ENCODE assay signal across 1 cellular context in the genomic region with DNA sequence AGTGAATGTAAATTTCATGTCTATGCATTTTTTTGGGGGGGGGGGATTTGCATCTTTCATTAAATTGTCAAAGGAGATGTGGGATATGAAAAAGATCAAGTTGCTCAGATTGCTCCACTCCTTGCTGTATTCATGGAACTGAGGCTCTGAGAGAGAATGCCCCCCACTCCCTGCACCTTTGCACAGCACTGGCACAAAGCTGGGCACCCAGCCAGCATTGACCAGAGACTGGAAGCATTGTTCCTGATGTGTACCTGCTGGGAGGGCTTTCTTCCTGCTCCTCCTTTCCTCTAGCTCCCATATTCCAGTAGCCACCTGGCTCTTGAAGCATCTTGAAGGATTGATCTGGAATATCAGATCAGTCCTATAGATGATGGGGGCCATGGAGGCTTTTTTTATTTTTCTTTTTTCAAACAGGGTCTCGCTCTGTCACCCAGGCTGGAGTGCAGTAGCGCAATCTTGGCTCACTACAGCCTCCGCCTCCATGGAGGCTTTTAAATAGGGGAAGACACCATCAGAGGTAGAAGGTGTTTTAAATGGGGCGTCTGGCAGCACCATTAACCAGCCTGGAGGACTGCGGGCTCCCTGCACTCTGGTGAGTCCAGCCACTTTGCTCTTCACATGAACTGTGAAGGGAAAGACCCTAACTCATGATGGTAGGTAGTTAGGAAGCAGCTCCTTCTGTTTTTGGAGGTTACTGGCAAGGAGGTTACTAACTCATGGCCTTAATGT.
TF ChIP-seq lines count a peak whose summit lies in the region.

No MANE protein-coding gene starts in this region.

TF ChIP-seq in WTC11, 78 proteins besides CTCF, POLR2A, EP300 and RAD21 (continued from another document):
- TF ChIP-seq, protein P1, sequence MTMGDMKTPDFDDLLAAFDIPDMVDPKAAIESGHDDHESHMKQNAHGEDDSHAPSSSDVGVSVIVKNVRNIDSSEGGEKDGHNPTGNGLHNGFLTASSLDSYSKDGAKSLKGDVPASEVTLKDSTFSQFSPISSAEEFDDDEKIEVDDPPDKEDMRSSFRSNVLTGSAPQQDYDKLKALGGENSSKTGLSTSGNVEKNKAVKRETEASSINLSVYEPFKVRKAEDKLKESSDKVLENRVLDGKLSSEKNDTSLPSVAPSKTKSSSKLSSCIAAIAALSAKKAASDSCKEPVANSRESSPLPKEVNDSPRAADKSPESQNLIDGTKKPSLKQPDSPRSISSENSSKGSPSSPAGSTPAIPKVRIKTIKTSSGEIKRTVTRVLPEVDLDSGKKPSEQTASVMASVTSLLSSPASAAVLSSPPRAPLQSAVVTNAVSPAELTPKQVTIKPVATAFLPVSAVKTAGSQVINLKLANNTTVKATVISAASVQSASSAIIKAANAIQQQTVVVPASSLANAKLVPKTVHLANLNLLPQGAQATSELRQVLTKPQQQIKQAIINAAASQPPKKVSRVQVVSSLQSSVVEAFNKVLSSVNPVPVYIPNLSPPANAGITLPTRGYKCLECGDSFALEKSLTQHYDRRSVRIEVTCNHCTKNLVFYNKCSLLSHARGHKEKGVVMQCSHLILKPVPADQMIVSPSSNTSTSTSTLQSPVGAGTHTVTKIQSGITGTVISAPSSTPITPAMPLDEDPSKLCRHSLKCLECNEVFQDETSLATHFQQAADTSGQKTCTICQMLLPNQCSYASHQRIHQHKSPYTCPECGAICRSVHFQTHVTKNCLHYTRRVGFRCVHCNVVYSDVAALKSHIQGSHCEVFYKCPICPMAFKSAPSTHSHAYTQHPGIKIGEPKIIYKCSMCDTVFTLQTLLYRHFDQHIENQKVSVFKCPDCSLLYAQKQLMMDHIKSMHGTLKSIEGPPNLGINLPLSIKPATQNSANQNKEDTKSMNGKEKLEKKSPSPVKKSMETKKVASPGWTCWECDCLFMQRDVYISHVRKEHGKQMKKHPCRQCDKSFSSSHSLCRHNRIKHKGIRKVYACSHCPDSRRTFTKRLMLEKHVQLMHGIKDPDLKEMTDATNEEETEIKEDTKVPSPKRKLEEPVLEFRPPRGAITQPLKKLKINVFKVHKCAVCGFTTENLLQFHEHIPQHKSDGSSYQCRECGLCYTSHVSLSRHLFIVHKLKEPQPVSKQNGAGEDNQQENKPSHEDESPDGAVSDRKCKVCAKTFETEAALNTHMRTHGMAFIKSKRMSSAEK (CRISPR knock-in tag; IDR thresholded peaks at IDR 0.05; ENCODE audit: borderline replicate concordance), result no peak
- TF ChIP-seq ZNF121 (CRISPR knock-in tag; IDR thresholded peaks at IDR 0.05) (no peak), ZNF219 (CRISPR knock-in tag; IDR thresholded peaks at IDR 0.05; ENCODE audit: borderline replicate concordance) (no peak), ZNF423 (CRISPR knock-in tag; IDR thresholded peaks at IDR 0.05) (no peak), NR3C1 (CRISPR knock-in tag; conservative IDR thresholded peaks at IDR 0.05; ENCODE audit: low read depth) (no peak), IRF2 (CRISPR knock-in tag; IDR thresholded peaks at IDR 0.05; ENCODE audit: borderline replicate concordance, low read depth) (no peak)
- TF ChIP-seq, protein P2, sequence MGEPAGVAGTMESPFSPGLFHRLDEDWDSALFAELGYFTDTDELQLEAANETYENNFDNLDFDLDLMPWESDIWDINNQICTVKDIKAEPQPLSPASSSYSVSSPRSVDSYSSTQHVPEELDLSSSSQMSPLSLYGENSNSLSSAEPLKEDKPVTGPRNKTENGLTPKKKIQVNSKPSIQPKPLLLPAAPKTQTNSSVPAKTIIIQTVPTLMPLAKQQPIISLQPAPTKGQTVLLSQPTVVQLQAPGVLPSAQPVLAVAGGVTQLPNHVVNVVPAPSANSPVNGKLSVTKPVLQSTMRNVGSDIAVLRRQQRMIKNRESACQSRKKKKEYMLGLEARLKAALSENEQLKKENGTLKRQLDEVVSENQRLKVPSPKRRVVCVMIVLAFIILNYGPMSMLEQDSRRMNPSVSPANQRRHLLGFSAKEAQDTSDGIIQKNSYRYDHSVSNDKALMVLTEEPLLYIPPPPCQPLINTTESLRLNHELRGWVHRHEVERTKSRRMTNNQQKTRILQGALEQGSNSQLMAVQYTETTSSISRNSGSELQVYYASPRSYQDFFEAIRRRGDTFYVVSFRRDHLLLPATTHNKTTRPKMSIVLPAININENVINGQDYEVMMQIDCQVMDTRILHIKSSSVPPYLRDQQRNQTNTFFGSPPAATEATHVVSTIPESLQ (CRISPR knock-in tag; IDR thresholded peaks at IDR 0.05), result no peak
- TF ChIP-seq, protein P3, sequence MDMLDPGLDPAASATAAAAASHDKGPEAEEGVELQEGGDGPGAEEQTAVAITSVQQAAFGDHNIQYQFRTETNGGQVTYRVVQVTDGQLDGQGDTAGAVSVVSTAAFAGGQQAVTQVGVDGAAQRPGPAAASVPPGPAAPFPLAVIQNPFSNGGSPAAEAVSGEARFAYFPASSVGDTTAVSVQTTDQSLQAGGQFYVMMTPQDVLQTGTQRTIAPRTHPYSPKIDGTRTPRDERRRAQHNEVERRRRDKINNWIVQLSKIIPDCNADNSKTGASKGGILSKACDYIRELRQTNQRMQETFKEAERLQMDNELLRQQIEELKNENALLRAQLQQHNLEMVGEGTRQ (CRISPR knock-in tag; IDR thresholded peaks at IDR 0.05), result no peak
- TF ChIP-seq, protein P4, sequence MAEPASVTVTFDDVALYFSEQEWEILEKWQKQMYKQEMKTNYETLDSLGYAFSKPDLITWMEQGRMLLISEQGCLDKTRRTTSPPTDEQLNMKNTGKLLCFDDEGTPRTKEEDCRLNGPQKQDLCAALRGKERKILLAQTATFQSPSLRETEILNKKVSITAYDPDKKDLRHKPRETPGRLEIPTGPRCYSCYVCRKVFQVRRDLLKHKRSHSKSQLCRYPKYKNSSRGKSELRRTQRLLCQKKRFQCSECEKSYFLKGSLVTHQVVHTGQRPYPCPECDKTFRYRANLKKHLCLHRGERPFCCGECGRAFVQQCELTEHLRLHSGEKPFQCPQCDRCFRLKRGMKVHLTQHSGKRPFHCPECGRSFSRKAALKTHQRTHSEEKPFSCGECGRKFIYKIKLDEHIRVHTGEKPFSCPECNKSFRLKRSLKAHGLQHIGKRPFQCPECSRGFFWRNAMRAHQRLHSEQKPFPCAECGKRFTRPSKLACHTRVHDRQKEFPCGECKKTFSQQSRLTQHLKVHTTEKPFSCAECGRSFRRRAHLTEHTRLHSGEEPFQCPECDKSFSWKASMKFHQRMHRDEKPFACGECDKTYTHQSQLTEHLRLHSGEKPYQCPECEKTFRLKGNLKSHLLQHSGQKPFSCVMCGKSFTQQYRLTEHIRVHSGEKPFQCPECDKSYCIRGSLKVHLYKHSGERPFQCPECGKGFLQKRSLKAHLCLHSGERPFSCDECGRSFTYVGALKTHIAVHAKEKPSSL (CRISPR knock-in tag; conservative IDR thresholded peaks at IDR 0.05), result no peak
- TF ChIP-seq, protein P5, sequence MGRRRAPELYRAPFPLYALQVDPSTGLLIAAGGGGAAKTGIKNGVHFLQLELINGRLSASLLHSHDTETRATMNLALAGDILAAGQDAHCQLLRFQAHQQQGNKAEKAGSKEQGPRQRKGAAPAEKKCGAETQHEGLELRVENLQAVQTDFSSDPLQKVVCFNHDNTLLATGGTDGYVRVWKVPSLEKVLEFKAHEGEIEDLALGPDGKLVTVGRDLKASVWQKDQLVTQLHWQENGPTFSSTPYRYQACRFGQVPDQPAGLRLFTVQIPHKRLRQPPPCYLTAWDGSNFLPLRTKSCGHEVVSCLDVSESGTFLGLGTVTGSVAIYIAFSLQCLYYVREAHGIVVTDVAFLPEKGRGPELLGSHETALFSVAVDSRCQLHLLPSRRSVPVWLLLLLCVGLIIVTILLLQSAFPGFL (CRISPR knock-in tag; IDR thresholded peaks at IDR 0.05; ENCODE audit: borderline replicate concordance), result no peak
